In genomic region chr1:18299441-18300338, GRCh38 we compare ENCODE assay signal across 9 cellular contexts.
DNase-seq lines count a peak whose midpoint lies in the region; ATAC-seq and TF ChIP-seq lines count a peak whose summit lies in the region.
"Had no signal": no experiment of that assay in that cellular context is flagged by ENCODE, and none has a peak within 500 bp of the region (broad histone marks: within the 10 kb centered on the region; RNA-seq: fewer than 3 reads in every experiment).

No MANE protein-coding gene starts in this region.

- H3K27ac Mint-ChIP-seq in activated T-helper 2 cell treated with anti-CD3 and anti-CD28 coated beads, Interferon-gamma antibody, Interleukin-2, Interleukin-4, amounts not matched to agents 10 μg/mL and 5 μg/mL and 100 μg/mL, durations not matched to agents 14 hours and 24 hours and 36 hours, result no peak overlapping the region
- H3K27ac Mint-ChIP-seq: stimulated activated naive CD8-positive, alpha-beta T cell treated with anti-CD3 and anti-CD28 coated beads, Interleukin-15, Interleukin-2, amounts not matched to agents 100 ng/mL and 50 ng/mL, for 24 hours had no signal

- no peaks in the 10 kb centered on the region for H3K36me3 ChIP-seq in RWPE2 (ENCODE audit: low read depth)
- H3K36me3 ChIP-seq in hepatocyte (replicated peaks; ENCODE audit: insufficient read depth, low read depth), result no peaks in the 10 kb centered on the region

- H4K20me1 ChIP-seq in hepatocyte (ENCODE audit: insufficient read depth, poor library complexity, severe bottlenecking), result no peaks in the 10 kb centered on the region

- H3K27ac ChIP-seq in RWPE2 (ENCODE audit: poor library complexity, severe bottlenecking), result no peak overlapping the region
- no peak overlapping the region for H3K27ac ChIP-seq in hepatocyte

- no peaks in the 10 kb centered on the region for H3K4me1 Mint-ChIP-seq in activated T-helper 2 cell treated with anti-CD3 and anti-CD28 coated beads, Interferon-gamma antibody, Interleukin-2, Interleukin-4, amounts not matched to agents 10 μg/mL and 5 μg/mL and 100 μg/mL, durations not matched to agents 14 hours and 24 hours and 36 hours (ENCODE audit: low read depth)

- H3K4me1 ChIP-seq in RWPE2 (ENCODE audit: insufficient read depth, poor library complexity, severe bottlenecking) (no peaks in the 10 kb centered on the region), hepatocyte (ENCODE audit: insufficient read depth) (no peaks in the 10 kb centered on the region)

- no peaks in the 10 kb centered on the region for H3K9me2 ChIP-seq in hepatocyte (replicated peaks; ENCODE audit: insufficient read depth)

- H3K9me3 ChIP-seq in RWPE2 (ENCODE audit: severe bottlenecking), result no peaks in the 10 kb centered on the region
- no peaks in the 10 kb centered on the region for H3K9me3 ChIP-seq in hepatocyte (ENCODE audit: low read depth)

- H3K36me3 Mint-ChIP-seq in activated T-helper 2 cell treated with anti-CD3 and anti-CD28 coated beads, Interferon-gamma antibody, Interleukin-2, Interleukin-4, amounts not matched to agents 10 μg/mL and 5 μg/mL and 100 μg/mL, durations not matched to agents 14 hours and 24 hours and 36 hours (ENCODE audit: low read depth), result no peaks in the 10 kb centered on the region

- H3K4me3 ChIP-seq in RWPE2 (ENCODE audit: severe bottlenecking), result no peak overlapping the region
- no peak overlapping the region for H3K4me3 ChIP-seq in hepatocyte

- peak; percentile 65 for TF ChIP-seq CTCF in RWPE2 (IDR thresholded peaks at IDR 0.05; ENCODE audit: poor library complexity, severe bottlenecking)
- TF ChIP-seq CTCF in hepatocyte (IDR thresholded peaks at IDR 0.05; ENCODE audit: poor library complexity), result peak; percentile 62

- no peaks in the 10 kb centered on the region for H3K9me3 Mint-ChIP-seq in activated T-helper 2 cell treated with anti-CD3 and anti-CD28 coated beads, Interferon-gamma antibody, Interleukin-2, Interleukin-4, amounts not matched to agents 10 μg/mL and 5 μg/mL and 100 μg/mL, durations not matched to agents 14 hours and 24 hours and 36 hours
- H3K9me3 Mint-ChIP-seq: stimulated activated naive CD8-positive, alpha-beta T cell treated with anti-CD3 and anti-CD28 coated beads, Interleukin-15, Interleukin-2, amounts not matched to agents 100 ng/mL and 50 ng/mL, for 24 hours had no signal

- H3K79me2 ChIP-seq in hepatocyte, result no peaks in the 10 kb centered on the region

- WGBS in hepatocyte (ENCODE audit: low lambda C conversion rate, missing lambda C conversion rate), result 76% methylated on average over 7 of the region's 7 CpGs

- POLR2A ChIA-PET in HEK293T (lab: Yijun Ruan, JAX), result no interaction called here

- H3K4me2 ChIP-seq in hepatocyte, result no peak overlapping the region

- H3K27me3 ChIP-seq in RWPE2 (ENCODE audit: insufficient read depth, poor library complexity, severe bottlenecking), result peaks cover 25% of the 10 kb centered on the region
- H3K27me3 ChIP-seq in hepatocyte, result peaks cover 35% of the 10 kb centered on the region

- intact Hi-C loops in activated T-helper 2 cell treated with anti-CD3 and anti-CD28 coated beads, Interferon-gamma antibody, Interleukin-2, Interleukin-4, amounts not matched to agents 10 μg/mL and 5 μg/mL and 100 μg/mL, durations not matched to agents 14 hours and 24 hours and 36 hours (cut with micrococcal nuclease), result no loop called here

- ATAC-seq in RWPE2 (ENCODE audit: low read depth) (no peak), HG03342 (IDR thresholded peaks at IDR 0.05; ENCODE audit: unreplicated experiment) (no peak), GM19397 (IDR thresholded peaks at IDR 0.05; ENCODE audit: unreplicated experiment) (no peak), GM21381 (IDR thresholded peaks at IDR 0.05; ENCODE audit: unreplicated experiment) (no peak)

- H3K27me3 Mint-ChIP-seq in activated T-helper 2 cell treated with anti-CD3 and anti-CD28 coated beads, Interferon-gamma antibody, Interleukin-2, Interleukin-4, amounts not matched to agents 10 μg/mL and 5 μg/mL and 100 μg/mL, durations not matched to agents 14 hours and 24 hours and 36 hours (ENCODE audit: low read depth), result peaks cover 13% of the 10 kb centered on the region

- DNase-seq in DMS153 treated with DMSO at 0.1 percent for 48 hours (lab: John Stamatoyannopoulos, UW; ENCODE audit: unreplicated experiment) (peak; percentile 77), HEK293T (ENCODE audit: extremely low spot score) (peak; percentile 56), RWPE2 (ENCODE audit: low spot score) (no peak), hepatocyte (ENCODE audit: low spot score) (peak; percentile 40)
- DNase-seq in activated T-helper 2 cell treated with anti-CD3 and anti-CD28 coated beads, Interferon-gamma antibody, Interleukin-2, Interleukin-4, amounts not matched to agents 10 μg/mL and 5 μg/mL and 100 μg/mL, durations not matched to agents 14 hours and 24 hours and 36 hours (ENCODE audit: low spot score), result no peak

- CTCF ChIA-PET in HEK293T (lab: Yijun Ruan, JAX), result interaction anchor here (0.5 to 1.2 kb wide), 6 partner anchors 10 to 746 kb away, joined by 3 to 4 read pairs (median 3); no protein-coding TSS in a partner anchor

- no peak overlapping the region for H3K4me3 Mint-ChIP-seq in activated T-helper 2 cell treated with anti-CD3 and anti-CD28 coated beads, Interferon-gamma antibody, Interleukin-2, Interleukin-4, amounts not matched to agents 10 μg/mL and 5 μg/mL and 100 μg/mL, durations not matched to agents 14 hours and 24 hours and 36 hours (ENCODE audit: low read depth)
- H3K4me3 Mint-ChIP-seq: stimulated activated naive CD8-positive, alpha-beta T cell treated with anti-CD3 and anti-CD28 coated beads, Interleukin-15, Interleukin-2, amounts not matched to agents 100 ng/mL and 50 ng/mL, for 24 hours had no signal

- H2AFZ ChIP-seq in hepatocyte, result no peak overlapping the region

TF ChIP-seq in HEK293T, 16 proteins besides CTCF, POLR2A, EP300 and RAD21:
- TF ChIP-seq ZNF384 (IDR thresholded peaks at IDR 0.05), result no peak
- TF ChIP-seq NFRKB (IDR thresholded peaks at IDR 0.05), result no peak
- no peak for TF ChIP-seq FOXM1 (IDR thresholded peaks at IDR 0.05; ENCODE audit: borderline replicate concordance)
- TF ChIP-seq FOXK2 (IDR thresholded peaks at IDR 0.05), result no peak
- TF ChIP-seq CTBP1 (IDR thresholded peaks at IDR 0.05; ENCODE audit: borderline replicate concordance), result no peak
- no peak for TF ChIP-seq FOXA1 (IDR thresholded peaks at IDR 0.05)
- no peak for TF ChIP-seq HDGF (IDR thresholded peaks at IDR 0.05; ENCODE audit: borderline replicate concordance)
- no peak for TF ChIP-seq TARDBP (IDR thresholded peaks at IDR 0.05)
- no peak for TF ChIP-seq SP1 (IDR thresholded peaks at IDR 0.05)
- no peak for TF ChIP-seq LEF1 (IDR thresholded peaks at IDR 0.05; ENCODE audit: borderline replicate concordance)
- TF ChIP-seq BHLHE40 (IDR thresholded peaks at IDR 0.05; ENCODE audit: borderline replicate concordance), result no peak
- no peak for TF ChIP-seq ARNT (IDR thresholded peaks at IDR 0.05)
- TF ChIP-seq, protein P1, sequence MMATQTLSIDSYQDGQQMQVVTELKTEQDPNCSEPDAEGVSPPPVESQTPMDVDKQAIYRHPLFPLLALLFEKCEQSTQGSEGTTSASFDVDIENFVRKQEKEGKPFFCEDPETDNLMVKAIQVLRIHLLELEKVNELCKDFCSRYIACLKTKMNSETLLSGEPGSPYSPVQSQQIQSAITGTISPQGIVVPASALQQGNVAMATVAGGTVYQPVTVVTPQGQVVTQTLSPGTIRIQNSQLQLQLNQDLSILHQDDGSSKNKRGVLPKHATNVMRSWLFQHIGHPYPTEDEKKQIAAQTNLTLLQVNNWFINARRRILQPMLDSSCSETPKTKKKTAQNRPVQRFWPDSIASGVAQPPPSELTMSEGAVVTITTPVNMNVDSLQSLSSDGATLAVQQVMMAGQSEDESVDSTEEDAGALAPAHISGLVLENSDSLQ (IDR thresholded peaks at IDR 0.05), result no peak
- TF ChIP-seq L3MBTL2 (conservative IDR thresholded peaks at IDR 0.05), result no peak
- TF ChIP-seq SUZ12 (IDR thresholded peaks at IDR 0.05), result no peak
- no peak for TF ChIP-seq ELF4 (IDR thresholded peaks at IDR 0.05)
TF ChIP-seq in HEK293T: peak in this region for 0.

Comparison
In these comparisons a context has a peak if more than half of its experiments do, and no peak if none do; other contexts are left out.
1. DNase-seq: peak in DMS153 treated with DMSO at 0.1 percent for 48 hours (single experiment), HEK293T (single experiment) and hepatocyte (single experiment); none in RWPE2 (single experiment) and activated T-helper 2 cell treated with anti-CD3 and anti-CD28 coated beads, Interferon-gamma antibody, Interleukin-2, Interleukin-4, amounts not matched to agents 10 μg/mL and 5 μg/mL and 100 μg/mL, durations not matched to agents 14 hours and 24 hours and 36 hours (single experiment).